ENCODE assay signal across 2 cellular contexts in the genomic region with DNA sequence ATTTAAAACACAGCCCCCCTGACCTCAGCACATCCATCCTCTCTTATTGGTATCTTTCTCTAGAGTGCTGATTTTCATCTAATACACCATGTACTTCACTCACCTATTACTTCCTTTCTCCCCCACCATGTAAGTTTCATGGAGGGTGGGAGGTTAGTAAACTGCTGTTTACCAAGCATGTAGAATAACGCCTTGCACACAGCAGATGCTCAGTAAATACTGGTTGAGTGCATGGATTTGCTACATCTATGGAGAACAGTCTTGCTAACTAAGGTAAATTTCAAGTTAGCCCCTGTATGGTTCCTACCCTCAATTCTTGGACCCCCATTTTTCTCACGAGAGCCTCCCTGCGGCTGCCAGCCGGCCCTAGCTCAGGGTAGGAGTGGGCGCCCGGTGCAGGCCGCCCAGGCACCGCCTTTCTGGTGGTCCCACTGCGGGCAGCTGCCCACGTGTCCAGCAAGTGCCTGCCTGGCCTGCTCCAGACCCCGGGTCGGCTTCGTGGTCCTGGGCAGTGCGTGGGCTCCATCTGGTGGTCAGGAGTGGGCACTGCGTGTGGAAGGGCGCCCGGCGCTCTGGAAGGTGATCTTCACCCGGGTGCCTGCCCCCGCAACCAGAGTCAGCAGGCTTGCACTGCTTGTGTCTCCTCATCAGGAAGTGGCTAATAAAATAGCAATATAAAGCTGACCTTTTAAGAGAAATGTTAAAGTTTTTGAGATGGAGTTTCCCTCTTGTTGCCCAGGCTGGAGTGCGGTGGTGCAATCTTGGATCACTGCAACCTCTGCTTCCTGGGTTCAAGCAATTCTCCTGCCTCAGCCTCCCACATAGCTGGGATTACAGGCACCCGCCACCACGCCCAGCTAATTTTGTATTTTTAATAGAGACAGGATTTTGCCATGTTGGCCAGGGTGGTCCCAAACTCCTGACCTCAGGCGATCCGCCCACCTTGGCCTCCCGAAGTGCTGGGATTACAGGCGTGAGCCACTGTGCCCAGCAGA.
TF ChIP-seq lines count a peak whose summit lies in the region.

No MANE protein-coding gene starts in this region.

TF ChIP-seq in HEK293, 187 proteins besides CTCF, POLR2A, EP300 and RAD21 (continued from another document and continues in another):
- TF ChIP-seq, protein P1, sequence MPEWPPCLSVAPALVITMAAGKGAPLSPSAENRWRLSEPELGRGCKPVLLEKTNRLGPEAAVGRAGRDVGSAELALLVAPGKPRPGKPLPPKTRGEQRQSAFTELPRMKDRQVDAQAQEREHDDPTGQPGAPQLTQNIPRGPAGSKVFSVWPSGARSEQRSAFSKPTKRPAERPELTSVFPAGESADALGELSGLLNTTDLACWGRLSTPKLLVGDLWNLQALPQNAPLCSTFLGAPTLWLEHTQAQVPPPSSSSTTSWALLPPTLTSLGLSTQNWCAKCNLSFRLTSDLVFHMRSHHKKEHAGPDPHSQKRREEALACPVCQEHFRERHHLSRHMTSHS (tag by site-specific recombination; IDR thresholded peaks at IDR 0.05): no peak
- TF ChIP-seq ZNF792 (tag by site-specific recombination; IDR thresholded peaks at IDR 0.05) (no peak), ZNF132 (tag by site-specific recombination; IDR thresholded peaks at IDR 0.05; ENCODE audit: borderline replicate concordance) (no peak), ZNF391 (tag by site-specific recombination; IDR thresholded peaks at IDR 0.05; ENCODE audit: borderline replicate concordance, low read depth) (no peak), ZNF114 (tag by site-specific recombination; IDR thresholded peaks at IDR 0.05) (no peak), ZNF624 (tag by site-specific recombination; IDR thresholded peaks at IDR 0.05) (no peak), ZNF514 (tag by site-specific recombination; IDR thresholded peaks at IDR 0.05) (no peak), ZEB2 (tag by site-specific recombination; IDR thresholded peaks at IDR 0.05) (no peak), ZFP37 (tag by site-specific recombination; IDR thresholded peaks at IDR 0.05) (no peak), ZNF426 (tag by site-specific recombination; IDR thresholded peaks at IDR 0.05) (no peak), ZSCAN30 (tag by site-specific recombination; IDR thresholded peaks at IDR 0.05) (no peak; the same call in 1 of the 2 replicates), ZNF654 (tag by site-specific recombination; IDR thresholded peaks at IDR 0.05; ENCODE audit: low read depth) (peak; percentile 85), ZNF777 (tag by site-specific recombination; IDR thresholded peaks at IDR 0.05; ENCODE audit: borderline replicate concordance) (no peak), ZNF621 (tag by site-specific recombination; IDR thresholded peaks at IDR 0.05) (no peak), ZBTB8A (tag by site-specific recombination; IDR thresholded peaks at IDR 0.05) (peak; percentile 20; the same call in 1 of the 2 replicates), ZNF701 (tag by site-specific recombination; IDR thresholded peaks at IDR 0.05) (no peak), SALL2 (tag by site-specific recombination; IDR thresholded peaks at IDR 0.05; ENCODE audit: borderline replicate concordance) (no peak), ZIC2 (tag by site-specific recombination; IDR thresholded peaks at IDR 0.05) (no peak), ZNF23 (tag by site-specific recombination; IDR thresholded peaks at IDR 0.05; ENCODE audit: borderline replicate concordance) (no peak), IKZF3 (tag by site-specific recombination; IDR thresholded peaks at IDR 0.05) (no peak), ZNF112 (tag by site-specific recombination; IDR thresholded peaks at IDR 0.05) (no peak), GLIS2 (tag by site-specific recombination; IDR thresholded peaks at IDR 0.05) (no peak)
- TF ChIP-seq, protein P2, sequence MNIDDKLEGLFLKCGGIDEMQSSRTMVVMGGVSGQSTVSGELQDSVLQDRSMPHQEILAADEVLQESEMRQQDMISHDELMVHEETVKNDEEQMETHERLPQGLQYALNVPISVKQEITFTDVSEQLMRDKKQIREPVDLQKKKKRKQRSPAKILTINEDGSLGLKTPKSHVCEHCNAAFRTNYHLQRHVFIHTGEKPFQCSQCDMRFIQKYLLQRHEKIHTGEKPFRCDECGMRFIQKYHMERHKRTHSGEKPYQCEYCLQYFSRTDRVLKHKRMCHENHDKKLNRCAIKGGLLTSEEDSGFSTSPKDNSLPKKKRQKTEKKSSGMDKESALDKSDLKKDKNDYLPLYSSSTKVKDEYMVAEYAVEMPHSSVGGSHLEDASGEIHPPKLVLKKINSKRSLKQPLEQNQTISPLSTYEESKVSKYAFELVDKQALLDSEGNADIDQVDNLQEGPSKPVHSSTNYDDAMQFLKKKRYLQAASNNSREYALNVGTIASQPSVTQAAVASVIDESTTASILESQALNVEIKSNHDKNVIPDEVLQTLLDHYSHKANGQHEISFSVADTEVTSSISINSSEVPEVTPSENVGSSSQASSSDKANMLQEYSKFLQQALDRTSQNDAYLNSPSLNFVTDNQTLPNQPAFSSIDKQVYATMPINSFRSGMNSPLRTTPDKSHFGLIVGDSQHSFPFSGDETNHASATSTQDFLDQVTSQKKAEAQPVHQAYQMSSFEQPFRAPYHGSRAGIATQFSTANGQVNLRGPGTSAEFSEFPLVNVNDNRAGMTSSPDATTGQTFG (tag by site-specific recombination; IDR thresholded peaks at IDR 0.05; ENCODE audit: borderline replicate concordance): no peak
- TF ChIP-seq, protein P3, sequence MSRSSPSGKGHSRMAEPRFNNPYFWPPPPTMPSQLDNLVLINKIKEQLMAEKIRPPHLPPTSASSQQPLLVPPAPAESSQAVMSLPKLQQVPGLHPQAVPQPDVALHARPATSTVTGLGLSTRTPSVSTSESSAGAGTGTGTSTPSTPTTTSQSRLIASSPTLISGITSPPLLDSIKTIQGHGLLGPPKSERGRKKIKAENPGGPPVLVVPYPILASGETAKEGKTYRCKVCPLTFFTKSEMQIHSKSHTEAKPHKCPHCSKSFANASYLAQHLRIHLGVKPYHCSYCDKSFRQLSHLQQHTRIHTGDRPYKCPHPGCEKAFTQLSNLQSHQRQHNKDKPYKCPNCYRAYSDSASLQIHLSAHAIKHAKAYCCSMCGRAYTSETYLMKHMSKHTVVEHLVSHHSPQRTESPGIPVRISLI (tag by site-specific recombination; IDR thresholded peaks at IDR 0.05): no peak
- TF ChIP-seq, protein P4, sequence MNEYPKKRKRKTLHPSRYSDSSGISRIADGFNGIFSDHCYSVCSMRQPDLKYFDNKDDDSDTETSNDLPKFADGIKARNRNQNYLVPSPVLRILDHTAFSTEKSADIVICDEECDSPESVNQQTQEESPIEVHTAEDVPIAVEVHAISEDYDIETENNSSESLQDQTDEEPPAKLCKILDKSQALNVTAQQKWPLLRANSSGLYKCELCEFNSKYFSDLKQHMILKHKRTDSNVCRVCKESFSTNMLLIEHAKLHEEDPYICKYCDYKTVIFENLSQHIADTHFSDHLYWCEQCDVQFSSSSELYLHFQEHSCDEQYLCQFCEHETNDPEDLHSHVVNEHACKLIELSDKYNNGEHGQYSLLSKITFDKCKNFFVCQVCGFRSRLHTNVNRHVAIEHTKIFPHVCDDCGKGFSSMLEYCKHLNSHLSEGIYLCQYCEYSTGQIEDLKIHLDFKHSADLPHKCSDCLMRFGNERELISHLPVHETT (tag by site-specific recombination; IDR thresholded peaks at IDR 0.05): no peak
- TF ChIP-seq, protein P5, sequence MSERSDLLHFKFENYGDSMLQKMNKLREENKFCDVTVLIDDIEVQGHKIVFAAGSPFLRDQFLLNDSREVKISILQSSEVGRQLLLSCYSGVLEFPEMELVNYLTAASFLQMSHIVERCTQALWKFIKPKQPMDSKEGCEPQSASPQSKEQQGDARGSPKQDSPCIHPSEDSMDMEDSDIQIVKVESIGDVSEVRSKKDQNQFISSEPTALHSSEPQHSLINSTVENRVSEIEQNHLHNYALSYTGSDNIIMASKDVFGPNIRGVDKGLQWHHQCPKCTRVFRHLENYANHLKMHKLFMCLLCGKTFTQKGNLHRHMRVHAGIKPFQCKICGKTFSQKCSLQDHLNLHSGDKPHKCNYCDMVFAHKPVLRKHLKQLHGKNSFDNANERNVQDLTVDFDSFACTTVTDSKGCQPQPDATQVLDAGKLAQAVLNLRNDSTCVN (tag by site-specific recombination; optimal IDR thresholded peaks at IDR 0.05): no peak

TF ChIP-seq in K562, 482 proteins besides CTCF, POLR2A, EP300 and RAD21 (continued from another document and continues in another):
- TF ChIP-seq, protein P6, sequence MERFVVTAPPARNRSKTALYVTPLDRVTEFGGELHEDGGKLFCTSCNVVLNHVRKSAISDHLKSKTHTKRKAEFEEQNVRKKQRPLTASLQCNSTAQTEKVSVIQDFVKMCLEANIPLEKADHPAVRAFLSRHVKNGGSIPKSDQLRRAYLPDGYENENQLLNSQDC (CRISPR knock-in tag; IDR thresholded peaks at IDR 0.05): no peak
- TF ChIP-seq ZKSCAN1 (IDR thresholded peaks at IDR 0.05; ENCODE audit: low read depth, low read length): 0 out of 2 replicates have a peak, but pooled peaks have one; percentile 55
- TF ChIP-seq ZNF780A (CRISPR knock-in tag; IDR thresholded peaks at IDR 0.05): no peak
- TF ChIP-seq ERF (CRISPR knock-in tag; IDR thresholded peaks at IDR 0.05): peak; percentile 63; the same call in 1 of the 2 replicates
- TF ChIP-seq FOXP1 (CRISPR knock-in tag; IDR thresholded peaks at IDR 0.05): peak; percentile 27; the same call in 1 of the 2 replicates
- TF ChIP-seq, protein P7, sequence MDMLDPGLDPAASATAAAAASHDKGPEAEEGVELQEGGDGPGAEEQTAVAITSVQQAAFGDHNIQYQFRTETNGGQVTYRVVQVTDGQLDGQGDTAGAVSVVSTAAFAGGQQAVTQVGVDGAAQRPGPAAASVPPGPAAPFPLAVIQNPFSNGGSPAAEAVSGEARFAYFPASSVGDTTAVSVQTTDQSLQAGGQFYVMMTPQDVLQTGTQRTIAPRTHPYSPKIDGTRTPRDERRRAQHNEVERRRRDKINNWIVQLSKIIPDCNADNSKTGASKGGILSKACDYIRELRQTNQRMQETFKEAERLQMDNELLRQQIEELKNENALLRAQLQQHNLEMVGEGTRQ (CRISPR knock-in tag; IDR thresholded peaks at IDR 0.05): peak; percentile 75
- TF ChIP-seq CCNT2 (IDR thresholded peaks at IDR 0.05; ENCODE audit: borderline replicate concordance, extremely low read depth, insufficient read length, low read depth, low read length): peak; percentile 61
- TF ChIP-seq, protein P8, sequence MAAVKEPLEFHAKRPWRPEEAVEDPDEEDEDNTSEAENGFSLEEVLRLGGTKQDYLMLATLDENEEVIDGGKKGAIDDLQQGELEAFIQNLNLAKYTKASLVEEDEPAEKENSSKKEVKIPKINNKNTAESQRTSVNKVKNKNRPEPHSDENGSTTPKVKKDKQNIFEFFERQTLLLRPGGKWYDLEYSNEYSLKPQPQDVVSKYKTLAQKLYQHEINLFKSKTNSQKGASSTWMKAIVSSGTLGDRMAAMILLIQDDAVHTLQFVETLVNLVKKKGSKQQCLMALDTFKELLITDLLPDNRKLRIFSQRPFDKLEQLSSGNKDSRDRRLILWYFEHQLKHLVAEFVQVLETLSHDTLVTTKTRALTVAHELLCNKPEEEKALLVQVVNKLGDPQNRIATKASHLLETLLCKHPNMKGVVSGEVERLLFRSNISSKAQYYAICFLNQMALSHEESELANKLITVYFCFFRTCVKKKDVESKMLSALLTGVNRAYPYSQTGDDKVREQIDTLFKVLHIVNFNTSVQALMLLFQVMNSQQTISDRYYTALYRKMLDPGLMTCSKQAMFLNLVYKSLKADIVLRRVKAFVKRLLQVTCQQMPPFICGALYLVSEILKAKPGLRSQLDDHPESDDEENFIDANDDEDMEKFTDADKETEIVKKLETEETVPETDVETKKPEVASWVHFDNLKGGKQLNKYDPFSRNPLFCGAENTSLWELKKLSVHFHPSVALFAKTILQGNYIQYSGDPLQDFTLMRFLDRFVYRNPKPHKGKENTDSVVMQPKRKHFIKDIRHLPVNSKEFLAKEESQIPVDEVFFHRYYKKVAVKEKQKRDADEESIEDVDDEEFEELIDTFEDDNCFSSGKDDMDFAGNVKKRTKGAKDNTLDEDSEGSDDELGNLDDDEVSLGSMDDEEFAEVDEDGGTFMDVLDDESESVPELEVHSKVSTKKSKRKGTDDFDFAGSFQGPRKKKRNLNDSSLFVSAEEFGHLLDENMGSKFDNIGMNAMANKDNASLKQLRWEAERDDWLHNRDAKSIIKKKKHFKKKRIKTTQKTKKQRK (IDR thresholded peaks at IDR 0.05; ENCODE audit: borderline replicate concordance, low read depth, low read length): no peak
- no peak for TF ChIP-seq ZNF239 (CRISPR knock-in tag; IDR thresholded peaks at IDR 0.05)
- no peak for TF ChIP-seq ZNF175 (CRISPR knock-in tag; IDR thresholded peaks at IDR 0.05; ENCODE audit: low read depth)
- TF ChIP-seq, protein P9, sequence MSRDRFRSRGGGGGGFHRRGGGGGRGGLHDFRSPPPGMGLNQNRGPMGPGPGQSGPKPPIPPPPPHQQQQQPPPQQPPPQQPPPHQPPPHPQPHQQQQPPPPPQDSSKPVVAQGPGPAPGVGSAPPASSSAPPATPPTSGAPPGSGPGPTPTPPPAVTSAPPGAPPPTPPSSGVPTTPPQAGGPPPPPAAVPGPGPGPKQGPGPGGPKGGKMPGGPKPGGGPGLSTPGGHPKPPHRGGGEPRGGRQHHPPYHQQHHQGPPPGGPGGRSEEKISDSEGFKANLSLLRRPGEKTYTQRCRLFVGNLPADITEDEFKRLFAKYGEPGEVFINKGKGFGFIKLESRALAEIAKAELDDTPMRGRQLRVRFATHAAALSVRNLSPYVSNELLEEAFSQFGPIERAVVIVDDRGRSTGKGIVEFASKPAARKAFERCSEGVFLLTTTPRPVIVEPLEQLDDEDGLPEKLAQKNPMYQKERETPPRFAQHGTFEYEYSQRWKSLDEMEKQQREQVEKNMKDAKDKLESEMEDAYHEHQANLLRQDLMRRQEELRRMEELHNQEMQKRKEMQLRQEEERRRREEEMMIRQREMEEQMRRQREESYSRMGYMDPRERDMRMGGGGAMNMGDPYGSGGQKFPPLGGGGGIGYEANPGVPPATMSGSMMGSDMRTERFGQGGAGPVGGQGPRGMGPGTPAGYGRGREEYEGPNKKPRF (IDR thresholded peaks at IDR 0.05; ENCODE audit: low read depth, low read length): no peak
- peak; percentile 49; the same call in 1 of the 2 replicates for TF ChIP-seq SAFB (IDR thresholded peaks at IDR 0.05; ENCODE audit: borderline replicate concordance, low read depth, low read length)
- TF ChIP-seq RBM14 (IDR thresholded peaks at IDR 0.05; ENCODE audit: borderline replicate concordance, insufficient read depth, low read depth, low read length): 0 out of 2 replicates have a peak, but pooled peaks have one; percentile 64
- TF ChIP-seq, protein P10, sequence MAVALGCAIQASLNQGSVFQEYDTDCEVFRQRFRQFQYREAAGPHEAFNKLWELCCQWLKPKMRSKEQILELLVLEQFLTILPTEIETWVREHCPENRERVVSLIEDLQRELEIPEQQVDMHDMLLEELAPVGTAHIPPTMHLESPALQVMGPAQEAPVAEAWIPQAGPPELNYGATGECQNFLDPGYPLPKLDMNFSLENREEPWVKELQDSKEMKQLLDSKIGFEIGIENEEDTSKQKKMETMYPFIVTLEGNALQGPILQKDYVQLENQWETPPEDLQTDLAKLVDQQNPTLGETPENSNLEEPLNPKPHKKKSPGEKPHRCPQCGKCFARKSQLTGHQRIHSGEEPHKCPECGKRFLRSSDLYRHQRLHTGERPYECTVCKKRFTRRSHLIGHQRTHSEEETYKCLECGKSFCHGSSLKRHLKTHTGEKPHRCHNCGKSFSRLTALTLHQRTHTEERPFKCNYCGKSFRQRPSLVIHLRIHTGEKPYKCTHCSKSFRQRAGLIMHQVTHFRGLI (CRISPR knock-in tag; IDR thresholded peaks at IDR 0.05): no peak
- TF ChIP-seq, protein P11, sequence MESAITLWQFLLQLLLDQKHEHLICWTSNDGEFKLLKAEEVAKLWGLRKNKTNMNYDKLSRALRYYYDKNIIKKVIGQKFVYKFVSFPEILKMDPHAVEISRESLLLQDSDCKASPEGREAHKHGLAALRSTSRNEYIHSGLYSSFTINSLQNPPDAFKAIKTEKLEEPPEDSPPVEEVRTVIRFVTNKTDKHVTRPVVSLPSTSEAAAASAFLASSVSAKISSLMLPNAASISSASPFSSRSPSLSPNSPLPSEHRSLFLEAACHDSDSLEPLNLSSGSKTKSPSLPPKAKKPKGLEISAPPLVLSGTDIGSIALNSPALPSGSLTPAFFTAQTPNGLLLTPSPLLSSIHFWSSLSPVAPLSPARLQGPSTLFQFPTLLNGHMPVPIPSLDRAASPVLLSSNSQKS (CRISPR knock-in tag; IDR thresholded peaks at IDR 0.05): no peak
- 0 out of 2 replicates have a peak, but pooled peaks have one; percentile 60 for TF ChIP-seq CBFB (CRISPR knock-in tag; IDR thresholded peaks at IDR 0.05)
- TF ChIP-seq CBFA2T3 (IDR thresholded peaks at IDR 0.05): no peak
- TF ChIP-seq POLR2AphosphoS2 (IDR thresholded peaks at IDR 0.05; ENCODE audit: low read length): peak; percentile 77
